In genomic region chr16:19883296-19883951, GRCh38 we compare ENCODE assay signal across 8 cellular contexts. TPM values are rescaled to one million over a fixed set of nuclear protein-coding genes. Genes with fewer than 3 reads are reported as not detected.
DNase-seq lines count a peak whose midpoint lies in the region; ATAC-seq and TF ChIP-seq lines count a peak whose summit lies in the region.

No MANE protein-coding gene starts in this region.

- peak overlapping the region; percentile 1 for H3K4me2 ChIP-seq in mammary epithelial cell (ENCODE audit: insufficient read depth, low read depth, low read length)

- no peak overlapping the region for H3K9ac ChIP-seq in mammary epithelial cell (ENCODE audit: insufficient read depth, low read length)

- H2AFZ ChIP-seq in mammary epithelial cell (ENCODE audit: low read depth, low read length) = no peak overlapping the region

- no peaks in the 10 kb centered on the region for H3K36me3 ChIP-seq in A673 (ENCODE audit: insufficient read depth, low read length, poor library complexity, severe bottlenecking)
- no peaks in the 10 kb centered on the region for H3K36me3 ChIP-seq in mammary epithelial cell (ENCODE audit: insufficient read depth, low read length)
- no peaks in the 10 kb centered on the region for H3K36me3 ChIP-seq in right lobe of liver

- H3K9me3 ChIP-seq in A673 (ENCODE audit: low read depth, low read length, poor library complexity, severe bottlenecking) (no peaks in the 10 kb centered on the region), mammary epithelial cell (replicated peaks; ENCODE audit: insufficient read depth, low read length) (no peaks in the 10 kb centered on the region), right lobe of liver (no peaks in the 10 kb centered on the region)

- POLR2A ChIA-PET in A673 (lab: Charles Lee; ENCODE audit: low non-redundant PET) = interaction anchor here (0.5 kb wide), 1 partner anchor 297 kb away, joined by 4 read pairs; no protein-coding TSS in a partner anchor

- WGBS in mammary epithelial cell (ENCODE audit: low coverage, missing lambda C conversion rate) = 19% methylated on average over 26 of the region's 35 CpGs
- 7% methylated on average over 8 of the region's 35 CpGs for WGBS in right lobe of liver (ENCODE audit: insufficient coverage, low coverage, low lambda C conversion rate, missing lambda C conversion rate)

- intact Hi-C loops in A673 (cut with micrococcal nuclease; ENCODE audit: unreplicated experiment) (loop anchor here (2.0 to 10.0 kb wide), 2 partner anchors 165 to 499 kb away; partner anchors contain the start of genes IQCK and KNOP1), mammary epithelial cell (cut with micrococcal nuclease) (no loop called here), right lobe of liver (cut with DNase I) (no loop called here)

- CTCF ChIA-PET in A673 (lab: Charles Lee) = interaction anchor here (1.0 to 1.1 kb wide), 2 partner anchors 282 to 300 kb away, joined by 3 to 6 read pairs; no protein-coding TSS in a partner anchor
- CTCF ChIA-PET in mammary epithelial cell (lab: Charles Lee; ENCODE audit: low non-redundant PET) = interaction anchor here (0.8 kb wide), 1 partner anchor 288 kb away, joined by 8 read pairs; no protein-coding TSS in a partner anchor

- no peaks in the 10 kb centered on the region for H3K79me2 ChIP-seq in mammary epithelial cell (ENCODE audit: insufficient read depth, low read length)

- H3K27me3 ChIP-seq in A673 (replicated peaks; ENCODE audit: insufficient read depth, low read depth, low read length, poor library complexity) = peaks cover 11% of the 10 kb centered on the region
- peaks cover 9% of the 10 kb centered on the region for H3K27me3 ChIP-seq in mammary epithelial cell (ENCODE audit: insufficient read depth, low read length)
- H3K27me3 ChIP-seq in right lobe of liver = no peaks in the 10 kb centered on the region

- TF ChIP-seq POLR2A in right lobe of liver (IDR thresholded peaks at IDR 0.05) = no peak

- H3K4me1 ChIP-seq in A673 (ENCODE audit: insufficient read depth, low read length, poor library complexity, severe bottlenecking) = peaks cover 23% of the 10 kb centered on the region
- H3K4me1 ChIP-seq in mammary epithelial cell (ENCODE audit: insufficient read depth, low read length) = peaks cover 21% of the 10 kb centered on the region
- peaks cover 0 to 12% (median 5%) of the 10 kb centered on the region in 4 donors for H3K4me1 ChIP-seq in right lobe of liver

- H3K27ac ChIP-seq in A673 (ENCODE audit: low read depth, low read length, poor library complexity, severe bottlenecking) = no peak overlapping the region
- H3K27ac ChIP-seq in mammary epithelial cell (ENCODE audit: insufficient read depth, low read depth, low read length) = no peak overlapping the region
- peak overlapping the region in 1 of 3 donors; percentile 18 for H3K27ac ChIP-seq in right lobe of liver

- BruUV-seq in A673 (replicated peaks; lab: Mats Ljungman, UMichigan) = no TSS peak
- no TSS peak for BruUV-seq in mammary epithelial cell (replicated peaks; lab: Mats Ljungman, UMichigan)

- dilution Hi-C loops in mammary epithelial cell (cut with HindIII; ENCODE audit: low sequenced_read_pairs) = loop anchor here (25.0 kb wide), 2 partner anchors 171 to 271 kb away; partner anchors contain the start of genes IQCK and KNOP1

- in situ Hi-C loops in mammary epithelial cell (cut with MboI; ENCODE audit: low sequenced_read_pairs in 2 of 2) = loop anchor here in 1 of 2 donors (10.0 kb wide), 1 partner anchor 279 kb away; no protein-coding TSS in a partner anchor

- no peaks in the 10 kb centered on the region for H4K20me1 ChIP-seq in mammary epithelial cell (ENCODE audit: insufficient read depth, low read length)

- peak overlapping the region; percentile 48 for H3K4me3 ChIP-seq in A673 (ENCODE audit: low read depth, low read length, poor library complexity, severe bottlenecking)
- H3K4me3 ChIP-seq in mammary epithelial cell (replicated peaks in 1 of 3; ENCODE audit: insufficient read depth in 1 of 3, low read depth in 2 of 3, low read length in 3 of 3) = no peak overlapping the region
- peak overlapping the region; percentile 52 to 74 (median 58) for H3K4me3 ChIP-seq in right lobe of liver

- DNase-seq in A673 (ENCODE audit: low spot score) (peak; percentile 69), HuH-7 (ENCODE audit: low spot score) (peak; percentile 53), mammary epithelial cell (no peak), right lobe of liver (peak in 1 of 3 donors; percentile 52), superior temporal gyrus (ENCODE audit: extremely low spot score) (peak; percentile 92), NCI-H2029 treated with DMSO at 0.1 percent for 48 hours (lab: John Stamatoyannopoulos, UW) (no peak), DMS53 treated with DMSO at 0.1 percent for 48 hours (lab: John Stamatoyannopoulos, UW; ENCODE audit: unreplicated experiment) (no peak)
- no peak for DNase-seq in activated CD4-positive, alpha-beta T cell treated with anti-CD3 and anti-CD28 coated beads, Interleukin-2, amount 50 U/mL, for 4 hours

- no peak for TF ChIP-seq CTCF in A673 (conservative IDR thresholded peaks at IDR 0.05; ENCODE audit: low read depth, low read length)
- TF ChIP-seq CTCF in mammary epithelial cell (conservative IDR thresholded peaks at IDR 0.05 in 1 of 2, IDR thresholded peaks at IDR 0.05 in 1 of 2; ENCODE audit: extremely low read depth in 1 of 2, insufficient read depth in 1 of 2, low read depth in 1 of 2, low read length in 2 of 2) = no peak
- no peak for TF ChIP-seq CTCF in right lobe of liver (IDR thresholded peaks at IDR 0.05)

- peak; percentile 5 to 42 (median 15) for ATAC-seq in right lobe of liver

RNA-seq across cellular contexts. Expression of gene GPRC5B, which starts 1.2 kb away (rescaled TPM):
- 4.0 and 6.9 TPM in 2 replicates for total RNA-seq in A673 (2021)
- total RNA-seq in mammary epithelial cell = 1 to 10 TPM in 1 of 2 donors, under 1 TPM in 1; 0.38 to 3.2 TPM
- 0.18 TPM for polyA plus RNA-seq in mammary epithelial cell
- not detected for polyA minus RNA-seq in mammary epithelial cell
- 10 to 100 TPM in 1 of 6 experiments, 1 to 10 TPM in 5; 2.6 to 20.8 (median 5.1) TPM for total RNA-seq in right lobe of liver

Comparison
In these comparisons a context has a peak if more than half of its experiments do, and no peak if none do; other contexts are left out.
1. DNase-seq: peak in A673 (single experiment), HuH-7 (single experiment) and superior temporal gyrus (single experiment); none in mammary epithelial cell (single experiment), activated CD4-positive, alpha-beta T cell treated with anti-CD3 and anti-CD28 coated beads, Interleukin-2, amount 50 U/mL, for 4 hours (0 of 2), NCI-H2029 treated with DMSO at 0.1 percent for 48 hours (single experiment) and DMS53 treated with DMSO at 0.1 percent for 48 hours (single experiment).
2. H3K4me3 ChIP-seq: peak in A673 (single experiment) and right lobe of liver (3 of 3); none in mammary epithelial cell (0 of 3).